In genomic region chr1:16964169-16964568, GRCh38 we compare ENCODE assay signal across 2 cellular contexts. TPM values are rescaled to one million over a fixed set of nuclear protein-coding genes. Genes with fewer than 3 reads are reported as not detected.
"Had no signal": no experiment of that assay in that cellular context is flagged by ENCODE, and none has a peak within 500 bp of the region (broad histone marks: within the 10 kb centered on the region; RNA-seq: fewer than 3 reads in every experiment).

No MANE protein-coding gene starts in this region.

RNA-seq across cellular contexts. Expression of gene MFAP2, which starts 16.3 kb away (rescaled TPM):
- total RNA-seq: mononuclear cell; naive thymus-derived CD4-positive, alpha-beta T cell had no signal
